In the genomic region with DNA sequence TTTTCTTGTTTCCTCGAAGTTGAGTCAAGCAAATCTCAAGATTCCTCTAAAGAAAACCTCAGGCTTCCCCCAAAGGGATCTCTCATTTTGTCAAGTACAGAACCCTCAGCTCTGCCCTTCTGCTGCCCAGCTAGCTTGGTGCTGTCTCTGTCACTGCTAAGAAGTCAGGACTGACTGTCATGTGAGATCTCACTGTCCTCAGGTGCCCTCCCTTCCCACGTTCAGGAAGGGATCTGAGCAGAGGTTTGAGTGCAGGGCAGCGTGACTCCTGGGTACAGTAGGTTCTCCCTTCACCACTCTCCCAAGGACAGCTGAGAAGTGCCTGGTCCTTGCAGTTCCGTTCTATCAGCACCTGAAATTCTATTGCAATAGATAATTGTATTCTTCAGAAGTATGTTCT, we compare ENCODE assay signal across 21 cellular contexts.
"Had no signal": no experiment of that assay in that cellular context is flagged by ENCODE, and none has a peak within 500 bp of the region (broad histone marks: within the 10 kb centered on the region; RNA-seq: fewer than 3 reads in every experiment).

No MANE protein-coding gene starts in this region.

- H3K27me3 ChIP-seq: ascending aorta, sigmoid colon, suprapubic skin, transverse colon had no signal

- H3K9me3 ChIP-seq: ascending aorta, lower lobe of right lung, sigmoid colon, suprapubic skin, transverse colon had no signal

- ATAC-seq: activated CD4-positive, alpha-beta T cell treated with anti-CD3 and anti-CD28 coated beads for 36 hours; activated CD8-positive, alpha-beta memory T cell treated with anti-CD3 and anti-CD28 coated beads, Interleukin-2, amount 10 ng/mL, durations not matched to agents 7 days and 5 days; activated CD8-positive, alpha-beta T cell treated with anti-CD3 and anti-CD28 coated beads, Interleukin-2, amount 10 ng/mL, durations not matched to agents 7 days and 5 days; activated T-cell treated with anti-CD3 and anti-CD28 coated beads, Interleukin-2, amount 50 U/mL, for 72 hours; effector memory CD8-positive, alpha-beta T cell; lower lobe of right lung had no signal

- H3K36me3 ChIP-seq: ascending aorta, lower lobe of right lung, sigmoid colon, suprapubic skin, transverse colon had no signal

- DNase-seq: activated B cell treated with CpG ODN at 0.5 μM for 24 hours; activated CD4-positive, alpha-beta T cell treated with anti-CD3 and anti-CD28 coated beads for 36 hours; activated CD8-positive, alpha-beta memory T cell treated with anti-CD3 and anti-CD28 coated beads, Interleukin-2, amount 10 ng/mL, durations not matched to agents 7 days and 5 days; activated CD8-positive, alpha-beta T cell treated with anti-CD3 and anti-CD28 coated beads, Interleukin-2, amount 10 ng/mL, durations not matched to agents 7 days and 5 days; activated naive CD4-positive, alpha-beta T cell; activated T-cell treated with anti-CD3 and anti-CD28 coated beads, Interleukin-2, amount 50 U/mL, for 72 hours; caudate nucleus; cortex of kidney; effector memory CD8-positive, alpha-beta T cell; erythroblast; head of caudate nucleus; lower lobe of right lung; mesenchymal stem cell; sigmoid colon; stimulated activated CD4-positive, alpha-beta T cell treated with anti-CD3 and anti-CD28 coated beads, Interleukin-1b, Interleukin-23, amount 100 ng/mL, for 48 hours; stimulated activated naive CD4-positive, alpha-beta T cell; T-helper 1 cell; transverse colon had no signal

- H3K4me3 ChIP-seq: ascending aorta, lower lobe of right lung, sigmoid colon, smooth muscle cell, suprapubic skin, transverse colon had no signal

- H3K27ac ChIP-seq: ascending aorta, lower lobe of right lung, sigmoid colon, suprapubic skin, transverse colon had no signal
